Comparison of ENCODE assay signal across 1 cellular context in genomic region chr12:102010265-102010994, GRCh38.
TF ChIP-seq lines count a peak whose summit lies in the region.

No MANE protein-coding gene starts in this region.

TF ChIP-seq in GM12878, 131 proteins besides CTCF, POLR2A, EP300 and RAD21 (continued from another document and continues in another):
- TF ChIP-seq ZBTB40 (IDR thresholded peaks at IDR 0.05; ENCODE audit: borderline replicate concordance) (no peak; the same call in 1 of the 2 replicates), CHD1 (IDR thresholded peaks at IDR 0.05; ENCODE audit: low read depth, low read length) (no peak), ZBTB33 (IDR thresholded peaks at IDR 0.05) (no peak), EGR1 (IDR thresholded peaks at IDR 0.05; ENCODE audit: borderline replicate concordance in 1 of 2, low read depth in 2 of 2, low read length in 2 of 2) (no peak), FOS (IDR thresholded peaks at IDR 0.05; ENCODE audit: borderline replicate concordance, extremely low read depth, insufficient read length) (no peak), BCL3 (IDR thresholded peaks at IDR 0.05; ENCODE audit: borderline replicate concordance, insufficient read depth, low read depth, low read length, poor library complexity, severe bottlenecking) (peak; percentile 22), ZNF687 (IDR thresholded peaks at IDR 0.05) (peak; percentile 61; the same call in 1 of the 2 replicates), EED (IDR thresholded peaks at IDR 0.05; ENCODE audit: low read depth) (peak; percentile 60), MYB (IDR thresholded peaks at IDR 0.05; ENCODE audit: borderline replicate concordance, low read depth, low read length) (no peak), KLF5 (IDR thresholded peaks at IDR 0.05; ENCODE audit: partially characterized antibody) (no peak), EZH2 (IDR thresholded peaks at IDR 0.05; ENCODE audit: borderline replicate concordance, control insufficient read depth, low read depth, low read length) (no peak), CBFB (IDR thresholded peaks at IDR 0.05; ENCODE audit: low read depth) (peak; percentile 43; the same call in 1 of the 2 replicates), CUX1 (IDR thresholded peaks at IDR 0.05; ENCODE audit: insufficient replicate concordance, low read depth, low read length) (no peak), NBN (IDR thresholded peaks at IDR 0.05) (no peak), WRNIP1 (IDR thresholded peaks at IDR 0.05; ENCODE audit: borderline replicate concordance, low read depth, low read length) (no peak), CHD4 (IDR thresholded peaks at IDR 0.05) (no peak), MTA2 (IDR thresholded peaks at IDR 0.05; ENCODE audit: low read depth) (peak; percentile 24; the same call in 1 of the 2 replicates), SMAD5 (IDR thresholded peaks at IDR 0.05; ENCODE audit: low read depth) (no peak), BCLAF1 (IDR thresholded peaks at IDR 0.05) (no peak), E4F1 (IDR thresholded peaks at IDR 0.05; ENCODE audit: borderline replicate concordance, partially characterized antibody) (no peak), IRF5 (IDR thresholded peaks at IDR 0.05; ENCODE audit: borderline replicate concordance) (no peak), ATF3 (IDR thresholded peaks at IDR 0.05; ENCODE audit: borderline replicate concordance, extremely low read depth, low read depth, low read length) (no peak), POLR2AphosphoS2 (IDR thresholded peaks at IDR 0.05; ENCODE audit: low read depth, low read length) (no peak), NFXL1 (IDR thresholded peaks at IDR 0.05; ENCODE audit: borderline replicate concordance) (no peak), ZNF384 (IDR thresholded peaks at IDR 0.05; ENCODE audit: borderline replicate concordance, low read depth, low read length) (no peak), POU2F2 (IDR thresholded peaks at IDR 0.05; ENCODE audit: borderline replicate concordance, low read depth, low read length) (no peak; the same call in 2 of the 3 replicates)
